17 cellular contexts compared by ENCODE assay signal in the genomic region with DNA sequence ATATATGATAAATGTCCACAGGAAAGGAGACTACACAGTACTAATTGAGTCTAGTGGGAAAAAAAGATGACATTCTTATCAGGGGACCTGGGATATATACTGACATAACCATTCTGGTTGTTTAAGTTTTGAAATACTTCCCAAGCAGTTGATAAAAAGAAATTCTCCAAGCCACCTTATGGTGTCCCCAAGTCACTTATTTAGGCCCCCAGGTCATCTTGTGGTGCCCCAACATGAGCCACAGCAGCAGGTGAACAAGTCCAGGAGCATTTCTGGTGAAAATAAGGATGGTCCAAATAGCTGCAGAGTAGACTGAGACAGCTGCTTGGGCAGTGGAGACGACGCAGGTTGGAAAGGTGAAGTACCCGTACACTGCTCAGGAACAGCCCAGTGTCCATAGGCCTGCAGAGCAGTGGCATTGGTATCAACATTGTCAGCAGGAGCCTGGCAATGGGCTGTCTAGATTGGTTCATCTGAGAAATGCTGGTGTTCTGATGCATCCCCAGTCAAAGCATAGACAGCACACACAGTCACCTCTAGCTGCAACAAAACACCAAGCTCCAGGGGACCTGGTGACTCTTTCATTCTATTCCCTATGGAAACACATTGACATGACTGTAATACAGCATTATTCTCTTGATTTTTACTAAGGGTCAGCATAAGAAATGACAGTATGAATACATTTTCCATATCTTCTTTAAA.
A peak's percentile ranks its signal among the peaks of the same experiment; 100 is the strongest.
DNase-seq lines count a peak whose midpoint lies in the region; ATAC-seq and TF ChIP-seq lines count a peak whose summit lies in the region.
"Had no signal": no experiment of that assay in that cellular context is flagged by ENCODE, and none has a peak within 500 bp of the region (broad histone marks: within the 10 kb centered on the region; RNA-seq: fewer than 3 reads in every experiment).

No MANE protein-coding gene starts in this region.

- no peaks in the 10 kb centered on the region for H3K36me3 ChIP-seq in HEK293 (ENCODE audit: control insufficient read depth in 2 of 2, insufficient read depth in 1 of 2, low read length in 2 of 2)
- no peaks in the 10 kb centered on the region for H3K36me3 ChIP-seq in SJSA1
- H3K36me3 ChIP-seq in skeletal muscle satellite cell (ENCODE audit: insufficient read depth, low read length): no peaks in the 10 kb centered on the region
- no peaks in the 10 kb centered on the region for H3K36me3 ChIP-seq in left lung
- H3K36me3 ChIP-seq: neutrophil had no signal

- ATAC-seq in HG03045 (IDR thresholded peaks at IDR 0.05; ENCODE audit: unreplicated experiment): no peak
- ATAC-seq in left lung: no peak
- ATAC-seq: esophagus mucosa, K562 had no signal

- CTCF ChIA-PET in HEK293 (lab: Yijun Ruan, JAX): no interaction called here

- H3K27ac ChIP-seq in HEK293 (ENCODE audit: extremely low read depth, low read depth, low read length): no peak overlapping the region
- peak overlapping the region; percentile 52 for H3K27ac ChIP-seq in SJSA1
- no peak overlapping the region for H3K27ac ChIP-seq in left lung
- H3K27ac ChIP-seq: neutrophil had no signal

- peak overlapping the region; percentile 67 for H3K9ac ChIP-seq in skeletal muscle satellite cell (ENCODE audit: low read depth, low read length)

- H3K9me3 ChIP-seq in HEK293 (ENCODE audit: control insufficient read depth, insufficient read depth, low read depth, low read length) (no peaks in the 10 kb centered on the region), SJSA1 (replicated peaks) (no peaks in the 10 kb centered on the region), skeletal muscle satellite cell (replicated peaks; ENCODE audit: low read length) (no peaks in the 10 kb centered on the region), left lung (no peaks in the 10 kb centered on the region)
- H3K9me3 ChIP-seq: neutrophil had no signal

- TF ChIP-seq CTCF in HEK293 (tag by site-specific recombination; IDR thresholded peaks at IDR 0.05) (no peak), fibroblast of mammary gland (conservative IDR thresholded peaks at IDR 0.05; ENCODE audit: control insufficient read depth, insufficient read depth, low read depth, low read length) (no peak), left lung (IDR thresholded peaks at IDR 0.05) (no peak)

- no peaks in the 10 kb centered on the region for H3K27me3 ChIP-seq in SJSA1 (replicated peaks)
- H3K27me3 ChIP-seq in skeletal muscle satellite cell (ENCODE audit: control insufficient read depth, insufficient read depth, low read length): no peaks in the 10 kb centered on the region
- H3K27me3 ChIP-seq in left lung: no peaks in the 10 kb centered on the region
- H3K27me3 ChIP-seq: neutrophil had no signal

- intact Hi-C loops in left lung (cut with DNase I): no loop called here

- no peaks in the 10 kb centered on the region for H3K4me1 ChIP-seq in HEK293 (ENCODE audit: control insufficient read depth, insufficient read depth, low read length)
- H3K4me1 ChIP-seq in SJSA1 (replicated peaks): peaks cover 25% of the 10 kb centered on the region
- peaks cover 61% of the 10 kb centered on the region for H3K4me1 ChIP-seq in skeletal muscle satellite cell (ENCODE audit: control insufficient read depth, insufficient read depth, low read length)
- H3K4me1 ChIP-seq in left lung: no peaks in the 10 kb centered on the region

- H3K4me3 ChIP-seq in HEK293 (ENCODE audit: low read depth, low read length): no peak overlapping the region
- no peak overlapping the region for H3K4me3 ChIP-seq in SJSA1
- H3K4me3 ChIP-seq in fibroblast of mammary gland (ENCODE audit: control insufficient read depth, low read depth, low read length): no peak overlapping the region
- peak overlapping the region; percentile 13 for H3K4me3 ChIP-seq in skeletal muscle satellite cell (ENCODE audit: low read length)
- H3K4me3 ChIP-seq in left lung: no peak overlapping the region
- H3K4me3 ChIP-seq: K562 had no signal

- peak overlapping the region; percentile 56 for H3K4me2 ChIP-seq in skeletal muscle satellite cell (ENCODE audit: low read length)

- DNase-seq in SJSA1 (ENCODE audit: low read depth in 1 of 2, low spot score in 2 of 2): peak in 1 of 2 experiments; percentile 52
- peak; percentile 40 for DNase-seq in fibroblast of mammary gland (ENCODE audit: low read depth)
- DNase-seq in NK-92 treated with Interleukin-12 subunit alpha and Interleukin-12 subunit beta, amount 100 ng/mL, for 24 hours (lab: John Stamatoyannopoulos, UW): no peak
- no peak for DNase-seq in activated effector memory CD4-positive, alpha-beta T cell treated with Interleukin-2 at 50 U/mL for 16 hours
- DNase-seq in left lung: no peak
- DNase-seq: activated CD4-positive, alpha-beta T cell treated with anti-CD3 and anti-CD28 coated beads, Interleukin-2, amount 50 U/mL, for 48 hours; caudate nucleus; MV-4-11; NCI-H187 treated with DMSO at 0.1 percent for 48 hours; NCI-H82; stimulated activated CD4-positive, alpha-beta T cell treated with anti-CD3 and anti-CD28 coated beads, Interleukin-12 subunit alpha, Interleukin-12 subunit beta, amount 100 ng/mL, for 4 hours had no signal

- POLR2A ChIA-PET in HEK293 (lab: Yijun Ruan, JAX): no interaction called here

TF ChIP-seq in HEK293, 187 proteins besides CTCF, POLR2A, EP300 and RAD21:
- TF ChIP-seq, protein P1, sequence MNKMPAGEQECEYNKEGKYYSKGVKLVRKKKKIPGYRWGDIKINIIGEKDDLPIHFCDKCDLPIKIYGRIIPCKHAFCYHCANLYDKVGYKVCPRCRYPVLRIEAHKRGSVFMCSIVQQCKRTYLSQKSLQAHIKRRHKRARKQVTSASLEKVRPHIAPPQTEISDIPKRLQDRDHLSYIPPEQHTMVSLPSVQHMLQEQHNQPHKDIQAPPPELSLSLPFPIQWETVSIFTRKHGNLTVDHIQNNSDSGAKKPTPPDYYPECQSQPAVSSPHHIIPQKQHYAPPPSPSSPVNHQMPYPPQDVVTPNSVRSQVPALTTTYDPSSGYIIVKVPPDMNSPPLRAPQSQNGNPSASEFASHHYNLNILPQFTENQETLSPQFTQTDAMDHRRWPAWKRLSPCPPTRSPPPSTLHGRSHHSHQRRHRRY (tag by site-specific recombination; IDR thresholded peaks at IDR 0.05): no peak
- peak; percentile 64 for TF ChIP-seq ZNF10 (tag by site-specific recombination; IDR thresholded peaks at IDR 0.05)
- no peak for TF ChIP-seq ZNF610 (tag by site-specific recombination; IDR thresholded peaks at IDR 0.05; ENCODE audit: borderline replicate concordance)
